Comparison of ENCODE assay signal across 1 cellular context in the genomic region with DNA sequence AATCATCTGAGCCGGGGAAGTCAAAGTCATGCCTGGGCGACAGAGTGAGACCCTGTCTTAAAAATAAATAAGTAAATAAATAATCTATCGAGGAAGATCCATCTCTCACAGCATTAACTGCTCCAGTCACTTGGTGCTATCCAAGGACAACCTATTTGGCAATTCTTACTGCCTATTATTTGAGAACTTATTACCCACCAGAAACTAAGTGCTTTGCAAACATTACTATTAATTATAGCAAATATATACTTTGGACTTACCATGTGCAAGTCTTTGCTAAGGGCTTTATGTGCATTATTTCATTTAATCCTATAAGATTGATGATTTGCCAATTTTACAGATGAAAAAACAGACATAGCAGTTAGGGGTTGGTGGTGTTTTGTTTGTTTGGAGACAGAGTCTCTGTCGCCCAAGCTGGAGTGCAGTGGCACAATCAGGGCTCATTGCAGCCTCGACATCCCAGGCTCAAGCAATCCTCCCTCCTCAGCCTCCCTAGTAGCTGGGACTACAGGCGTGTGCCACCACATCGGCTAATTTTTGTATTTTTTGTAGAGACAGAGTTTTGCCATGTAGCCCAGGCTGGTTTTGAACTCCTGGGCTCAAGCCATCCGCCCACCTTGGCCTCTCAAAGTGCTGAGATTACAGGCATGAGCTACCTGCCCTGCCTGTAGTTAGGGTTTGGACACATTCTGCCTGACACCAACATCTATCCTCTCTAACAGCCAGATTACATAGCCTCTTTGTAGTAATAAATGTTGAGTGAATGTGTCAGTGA.
TF ChIP-seq lines count a peak whose summit lies in the region.

No MANE protein-coding gene starts in this region.

TF ChIP-seq in HepG2, 621 proteins besides CTCF, POLR2A, EP300 and RAD21 (continues in another document):
- no peak for TF ChIP-seq GATAD2A (CRISPR knock-in tag; IDR thresholded peaks at IDR 0.05)
- TF ChIP-seq, protein P1, sequence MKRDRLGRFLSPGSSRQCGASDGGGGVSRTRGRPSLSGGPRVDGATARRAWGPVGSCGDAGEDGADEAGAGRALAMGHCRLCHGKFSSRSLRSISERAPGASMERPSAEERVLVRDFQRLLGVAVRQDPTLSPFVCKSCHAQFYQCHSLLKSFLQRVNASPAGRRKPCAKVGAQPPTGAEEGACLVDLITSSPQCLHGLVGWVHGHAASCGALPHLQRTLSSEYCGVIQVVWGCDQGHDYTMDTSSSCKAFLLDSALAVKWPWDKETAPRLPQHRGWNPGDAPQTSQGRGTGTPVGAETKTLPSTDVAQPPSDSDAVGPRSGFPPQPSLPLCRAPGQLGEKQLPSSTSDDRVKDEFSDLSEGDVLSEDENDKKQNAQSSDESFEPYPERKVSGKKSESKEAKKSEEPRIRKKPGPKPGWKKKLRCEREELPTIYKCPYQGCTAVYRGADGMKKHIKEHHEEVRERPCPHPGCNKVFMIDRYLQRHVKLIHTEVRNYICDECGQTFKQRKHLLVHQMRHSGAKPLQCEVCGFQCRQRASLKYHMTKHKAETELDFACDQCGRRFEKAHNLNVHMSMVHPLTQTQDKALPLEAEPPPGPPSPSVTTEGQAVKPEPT (CRISPR knock-in tag; IDR thresholded peaks at IDR 0.05; ENCODE audit: low read depth): 0 out of 2 replicates have a peak, but pooled peaks have one; percentile 47
- TF ChIP-seq ZNF430 (CRISPR knock-in tag; IDR thresholded peaks at IDR 0.05): no peak
- 0 out of 2 replicates have a peak, but pooled peaks have one; percentile 28 for TF ChIP-seq HHEX (CRISPR knock-in tag; IDR thresholded peaks at IDR 0.05)
- TF ChIP-seq MTF1 (CRISPR knock-in tag; IDR thresholded peaks at IDR 0.05): no peak
- TF ChIP-seq ATF1 (CRISPR knock-in tag; IDR thresholded peaks at IDR 0.05): no peak
- TF ChIP-seq ZFP41 (CRISPR knock-in tag; IDR thresholded peaks at IDR 0.05; ENCODE audit: borderline replicate concordance): no peak
- TF ChIP-seq ZNF790 (CRISPR knock-in tag; IDR thresholded peaks at IDR 0.05; ENCODE audit: borderline replicate concordance): 0 out of 2 replicates have a peak, but pooled peaks have one; percentile 10
- TF ChIP-seq ZNF564 (CRISPR knock-in tag; IDR thresholded peaks at IDR 0.05): no peak
- no peak for TF ChIP-seq IRX3 (CRISPR knock-in tag; IDR thresholded peaks at IDR 0.05; ENCODE audit: borderline replicate concordance, low read depth)
- no peak for TF ChIP-seq ZNF543 (CRISPR knock-in tag; IDR thresholded peaks at IDR 0.05)
- no peak for TF ChIP-seq JUND (CRISPR knock-in tag; IDR thresholded peaks at IDR 0.05)
- TF ChIP-seq ZZZ3 (CRISPR knock-in tag; IDR thresholded peaks at IDR 0.05; ENCODE audit: borderline replicate concordance): no peak
- TF ChIP-seq SMARCE1 (IDR thresholded peaks at IDR 0.05; ENCODE audit: borderline replicate concordance): no peak
- TF ChIP-seq, protein P2, sequence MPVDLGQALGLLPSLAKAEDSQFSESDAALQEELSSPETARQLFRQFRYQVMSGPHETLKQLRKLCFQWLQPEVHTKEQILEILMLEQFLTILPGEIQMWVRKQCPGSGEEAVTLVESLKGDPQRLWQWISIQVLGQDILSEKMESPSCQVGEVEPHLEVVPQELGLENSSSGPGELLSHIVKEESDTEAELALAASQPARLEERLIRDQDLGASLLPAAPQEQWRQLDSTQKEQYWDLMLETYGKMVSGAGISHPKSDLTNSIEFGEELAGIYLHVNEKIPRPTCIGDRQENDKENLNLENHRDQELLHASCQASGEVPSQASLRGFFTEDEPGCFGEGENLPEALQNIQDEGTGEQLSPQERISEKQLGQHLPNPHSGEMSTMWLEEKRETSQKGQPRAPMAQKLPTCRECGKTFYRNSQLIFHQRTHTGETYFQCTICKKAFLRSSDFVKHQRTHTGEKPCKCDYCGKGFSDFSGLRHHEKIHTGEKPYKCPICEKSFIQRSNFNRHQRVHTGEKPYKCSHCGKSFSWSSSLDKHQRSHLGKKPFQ (CRISPR knock-in tag; IDR thresholded peaks at IDR 0.05; ENCODE audit: insufficient replicate concordance): no peak
- 0 out of 2 replicates have a peak, but pooled peaks have one; percentile 83 for TF ChIP-seq ZC3H4 (CRISPR knock-in tag; IDR thresholded peaks at IDR 0.05; ENCODE audit: borderline replicate concordance)
- no peak for TF ChIP-seq SMAD1 (CRISPR knock-in tag; IDR thresholded peaks at IDR 0.05; ENCODE audit: borderline replicate concordance, low read depth)
- TF ChIP-seq MEIS2 (CRISPR knock-in tag; IDR thresholded peaks at IDR 0.05): no peak
- TF ChIP-seq, protein P3, sequence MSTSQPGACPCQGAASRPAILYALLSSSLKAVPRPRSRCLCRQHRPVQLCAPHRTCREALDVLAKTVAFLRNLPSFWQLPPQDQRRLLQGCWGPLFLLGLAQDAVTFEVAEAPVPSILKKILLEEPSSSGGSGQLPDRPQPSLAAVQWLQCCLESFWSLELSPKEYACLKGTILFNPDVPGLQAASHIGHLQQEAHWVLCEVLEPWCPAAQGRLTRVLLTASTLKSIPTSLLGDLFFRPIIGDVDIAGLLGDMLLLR (CRISPR knock-in tag; IDR thresholded peaks at IDR 0.05): no peak
- TF ChIP-seq ZNF547 (CRISPR knock-in tag; IDR thresholded peaks at IDR 0.05): no peak
- peak; percentile 32; the same call in 1 of the 2 replicates for TF ChIP-seq ZNF569 (CRISPR knock-in tag; IDR thresholded peaks at IDR 0.05; ENCODE audit: borderline replicate concordance)
- no peak for TF ChIP-seq ZNF652 (CRISPR knock-in tag; IDR thresholded peaks at IDR 0.05; ENCODE audit: borderline replicate concordance, low read depth)
- no peak for TF ChIP-seq PCBP1 (IDR thresholded peaks at IDR 0.05; ENCODE audit: borderline replicate concordance, low read depth, low read length)
- no peak for TF ChIP-seq NR2F6 (IDR thresholded peaks at IDR 0.05)
- TF ChIP-seq NR2F6 (CRISPR knock-in tag; IDR thresholded peaks at IDR 0.05): no peak
- TF ChIP-seq PPARG (CRISPR knock-in tag; conservative IDR thresholded peaks at IDR 0.05): no peak
- no peak; the same call in 1 of the 2 replicates for TF ChIP-seq NCOR1 (IDR thresholded peaks at IDR 0.05; ENCODE audit: borderline replicate concordance, low read length)
- TF ChIP-seq MED13 (CRISPR knock-in tag; IDR thresholded peaks at IDR 0.05): no peak
- TF ChIP-seq, protein P4, sequence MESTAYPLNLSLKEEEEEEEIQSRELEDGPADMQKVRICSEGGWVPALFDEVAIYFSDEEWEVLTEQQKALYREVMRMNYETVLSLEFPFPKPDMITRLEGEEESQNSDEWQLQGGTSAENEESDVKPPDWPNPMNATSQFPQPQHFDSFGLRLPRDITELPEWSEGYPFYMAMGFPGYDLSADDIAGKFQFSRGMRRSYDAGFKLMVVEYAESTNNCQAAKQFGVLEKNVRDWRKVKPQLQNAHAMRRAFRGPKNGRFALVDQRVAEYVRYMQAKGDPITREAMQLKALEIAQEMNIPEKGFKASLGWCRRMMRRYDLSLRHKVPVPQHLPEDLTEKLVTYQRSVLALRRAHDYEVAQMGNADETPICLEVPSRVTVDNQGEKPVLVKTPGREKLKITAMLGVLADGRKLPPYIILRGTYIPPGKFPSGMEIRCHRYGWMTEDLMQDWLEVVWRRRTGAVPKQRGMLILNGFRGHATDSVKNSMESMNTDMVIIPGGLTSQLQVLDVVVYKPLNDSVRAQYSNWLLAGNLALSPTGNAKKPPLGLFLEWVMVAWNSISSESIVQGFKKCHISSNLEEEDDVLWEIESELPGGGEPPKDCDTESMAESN (CRISPR knock-in tag; conservative IDR thresholded peaks at IDR 0.05): no peak
- peak; percentile 94 for TF ChIP-seq ZMYM3 (CRISPR knock-in tag; IDR thresholded peaks at IDR 0.05)
- TF ChIP-seq SALL1 (CRISPR knock-in tag; IDR thresholded peaks at IDR 0.05): peak; percentile 26; the same call in 1 of the 2 replicates
- 0 out of 2 replicates have a peak, but pooled peaks have one; percentile 25 for TF ChIP-seq HNF4G (IDR thresholded peaks at IDR 0.05; ENCODE audit: borderline replicate concordance, low read depth, low read length)
- TF ChIP-seq HNF4G (CRISPR knock-in tag; IDR thresholded peaks at IDR 0.05; ENCODE audit: borderline replicate concordance, low read depth): no peak
- no peak for TF ChIP-seq ZNF546 (CRISPR knock-in tag; conservative IDR thresholded peaks at IDR 0.05)
- TF ChIP-seq FOXK1 (CRISPR knock-in tag; IDR thresholded peaks at IDR 0.05; ENCODE audit: borderline replicate concordance, low read depth): no peak
- TF ChIP-seq ZNF746 (CRISPR knock-in tag; IDR thresholded peaks at IDR 0.05): no peak
- no peak for TF ChIP-seq DR1 (CRISPR knock-in tag; IDR thresholded peaks at IDR 0.05)
- no peak for TF ChIP-seq KDM6A (CRISPR knock-in tag; IDR thresholded peaks at IDR 0.05; ENCODE audit: low read depth)
- no peak for TF ChIP-seq KDM2A (CRISPR knock-in tag; IDR thresholded peaks at IDR 0.05; ENCODE audit: borderline replicate concordance, low read depth)
- no peak for TF ChIP-seq BRCA1 (CRISPR knock-in tag; IDR thresholded peaks at IDR 0.05)
- TF ChIP-seq ADNP (CRISPR knock-in tag; IDR thresholded peaks at IDR 0.05): peak; percentile 57; the same call in 1 of the 2 replicates
- TF ChIP-seq, protein P5, sequence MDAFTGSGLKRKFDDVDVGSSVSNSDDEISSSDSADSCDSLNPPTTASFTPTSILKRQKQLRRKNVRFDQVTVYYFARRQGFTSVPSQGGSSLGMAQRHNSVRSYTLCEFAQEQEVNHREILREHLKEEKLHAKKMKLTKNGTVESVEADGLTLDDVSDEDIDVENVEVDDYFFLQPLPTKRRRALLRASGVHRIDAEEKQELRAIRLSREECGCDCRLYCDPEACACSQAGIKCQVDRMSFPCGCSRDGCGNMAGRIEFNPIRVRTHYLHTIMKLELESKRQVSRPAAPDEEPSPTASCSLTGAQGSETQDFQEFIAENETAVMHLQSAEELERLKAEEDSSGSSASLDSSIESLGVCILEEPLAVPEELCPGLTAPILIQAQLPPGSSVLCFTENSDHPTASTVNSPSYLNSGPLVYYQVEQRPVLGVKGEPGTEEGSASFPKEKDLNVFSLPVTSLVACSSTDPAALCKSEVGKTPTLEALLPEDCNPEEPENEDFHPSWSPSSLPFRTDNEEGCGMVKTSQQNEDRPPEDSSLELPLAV (CRISPR knock-in tag; conservative IDR thresholded peaks at IDR 0.05; ENCODE audit: low read depth): no peak
- no peak for TF ChIP-seq TOE1 (CRISPR knock-in tag; IDR thresholded peaks at IDR 0.05)
- 0 out of 2 replicates have a peak, but pooled peaks have one; percentile 15 for TF ChIP-seq CC2D1A (CRISPR knock-in tag; IDR thresholded peaks at IDR 0.05)
- 0 out of 2 replicates have a peak, but pooled peaks have one; percentile 17 for TF ChIP-seq ZNF121 (CRISPR knock-in tag; IDR thresholded peaks at IDR 0.05)
- no peak for TF ChIP-seq SYNCRIP (IDR thresholded peaks at IDR 0.05; ENCODE audit: insufficient read depth, low read depth, low read length)
- no peak for TF ChIP-seq POLR2AphosphoS2 (IDR thresholded peaks at IDR 0.05; ENCODE audit: low read depth, low read length)
- TF ChIP-seq ATF7 (IDR thresholded peaks at IDR 0.05): no peak
- 0 out of 2 replicates have a peak, but pooled peaks have one; percentile 6 for TF ChIP-seq ATF7 (CRISPR knock-in tag; IDR thresholded peaks at IDR 0.05)
- TF ChIP-seq ZNF615 (CRISPR knock-in tag; IDR thresholded peaks at IDR 0.05; ENCODE audit: borderline replicate concordance): no peak
- TF ChIP-seq, protein P6, sequence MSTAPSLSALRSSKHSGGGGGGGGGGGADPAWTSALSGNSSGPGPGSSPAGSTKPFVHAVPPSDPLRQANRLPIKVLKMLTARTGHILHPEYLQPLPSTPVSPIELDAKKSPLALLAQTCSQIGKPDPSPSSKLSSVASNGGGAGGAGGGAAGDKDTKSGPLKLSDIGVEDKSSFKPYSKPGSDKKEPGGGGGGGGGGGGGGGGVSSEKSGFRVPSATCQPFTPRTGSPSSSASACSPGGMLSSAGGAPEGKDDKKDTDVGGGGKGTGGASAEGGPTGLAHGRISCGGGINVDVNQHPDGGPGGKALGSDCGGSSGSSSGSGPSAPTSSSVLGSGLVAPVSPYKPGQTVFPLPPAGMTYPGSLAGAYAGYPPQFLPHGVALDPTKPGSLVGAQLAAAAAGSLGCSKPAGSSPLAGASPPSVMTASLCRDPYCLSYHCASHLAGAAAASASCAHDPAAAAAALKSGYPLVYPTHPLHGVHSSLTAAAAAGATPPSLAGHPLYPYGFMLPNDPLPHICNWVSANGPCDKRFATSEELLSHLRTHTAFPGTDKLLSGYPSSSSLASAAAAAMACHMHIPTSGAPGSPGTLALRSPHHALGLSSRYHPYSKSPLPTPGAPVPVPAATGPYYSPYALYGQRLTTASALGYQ (CRISPR knock-in tag; IDR thresholded peaks at IDR 0.05): 0 out of 2 replicates have a peak, but pooled peaks have one; percentile 39
- TF ChIP-seq, protein P7, sequence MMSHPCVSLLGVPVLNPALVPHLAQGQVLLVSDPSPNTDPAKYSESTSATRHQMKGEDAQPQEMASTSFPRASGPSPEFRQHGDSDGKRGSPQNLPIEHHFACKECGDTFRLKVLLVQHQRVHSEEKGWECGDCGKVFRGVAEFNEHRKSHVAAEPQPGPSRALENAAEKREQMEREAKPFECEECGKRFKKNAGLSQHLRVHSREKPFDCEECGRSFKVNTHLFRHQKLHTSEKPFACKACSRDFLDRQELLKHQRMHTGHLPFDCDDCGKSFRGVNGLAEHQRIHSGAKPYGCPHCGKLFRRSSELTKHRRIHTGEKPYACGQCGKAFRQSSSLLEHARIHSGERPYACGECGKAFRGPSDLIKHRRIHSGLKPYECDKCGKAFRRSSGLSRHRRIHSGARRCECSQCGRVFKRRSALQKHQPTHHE (CRISPR knock-in tag; IDR thresholded peaks at IDR 0.05; ENCODE audit: borderline replicate concordance): no peak
- no peak for TF ChIP-seq PHF20 (CRISPR knock-in tag; IDR thresholded peaks at IDR 0.05)
- peak; percentile 23; the same call in 1 of the 2 replicates for TF ChIP-seq CHD4 (IDR thresholded peaks at IDR 0.05; ENCODE audit: borderline replicate concordance, low read length)
- no peak for TF ChIP-seq MTF2 (CRISPR knock-in tag; IDR thresholded peaks at IDR 0.05; ENCODE audit: borderline replicate concordance)
- no peak for TF ChIP-seq CBFB (CRISPR knock-in tag; IDR thresholded peaks at IDR 0.05)
- no peak for TF ChIP-seq DNMT1 (CRISPR knock-in tag; IDR thresholded peaks at IDR 0.05)
- TF ChIP-seq ZNF343 (CRISPR knock-in tag; IDR thresholded peaks at IDR 0.05): no peak
- no peak for TF ChIP-seq ZNF510 (CRISPR knock-in tag; IDR thresholded peaks at IDR 0.05; ENCODE audit: low read depth)
- TF ChIP-seq HNF4A (CRISPR knock-in tag; IDR thresholded peaks at IDR 0.05): 0 out of 2 replicates have a peak, but pooled peaks have one; percentile 22
- TF ChIP-seq, protein P8, sequence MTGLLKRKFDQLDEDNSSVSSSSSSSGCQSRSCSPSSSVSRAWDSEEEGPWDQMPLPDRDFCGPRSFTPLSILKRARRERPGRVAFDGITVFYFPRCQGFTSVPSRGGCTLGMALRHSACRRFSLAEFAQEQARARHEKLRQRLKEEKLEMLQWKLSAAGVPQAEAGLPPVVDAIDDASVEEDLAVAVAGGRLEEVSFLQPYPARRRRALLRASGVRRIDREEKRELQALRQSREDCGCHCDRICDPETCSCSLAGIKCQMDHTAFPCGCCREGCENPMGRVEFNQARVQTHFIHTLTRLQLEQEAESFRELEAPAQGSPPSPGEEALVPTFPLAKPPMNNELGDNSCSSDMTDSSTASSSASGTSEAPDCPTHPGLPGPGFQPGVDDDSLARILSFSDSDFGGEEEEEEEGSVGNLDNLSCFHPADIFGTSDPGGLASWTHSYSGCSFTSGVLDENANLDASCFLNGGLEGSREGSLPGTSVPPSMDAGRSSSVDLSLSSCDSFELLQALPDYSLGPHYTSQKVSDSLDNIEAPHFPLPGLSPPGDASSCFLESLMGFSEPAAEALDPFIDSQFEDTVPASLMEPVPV (CRISPR knock-in tag; IDR thresholded peaks at IDR 0.05): no peak
- 0 out of 2 replicates have a peak, but pooled peaks have one; percentile 0 for TF ChIP-seq ZSCAN29 (CRISPR knock-in tag; conservative IDR thresholded peaks at IDR 0.05)
